ENCODE assay signal across 8 cellular contexts in genomic region chr4:145180298-145181090, GRCh38. TPM values are rescaled to one million over a fixed set of nuclear protein-coding genes. Genes with fewer than 3 reads are reported as not detected.
A peak's percentile ranks its signal among the peaks of the same experiment; 100 is the strongest.
DNase-seq lines count a peak whose midpoint lies in the region; ATAC-seq, FAIRE-seq and TF ChIP-seq lines count a peak whose summit lies in the region.

OTUD4 (minus strand) TSS chr4:145180589; CDS start chr4:145179973, 616 bp downstream.

- H3K9me3 ChIP-seq in upper lobe of right lung, result no peaks in the 10 kb centered on the region

- FAIRE-seq in GM12892 (lab: Jason Lieb, UNC), result no peak

- peak within 1 kb of the TSS; percentile 73 for H3K4me3 ChIP-seq in upper lobe of right lung

- H3K4me1 ChIP-seq in upper lobe of right lung, result peaks cover 35% of the 10 kb centered on the region

- H3K27me3 ChIP-seq in upper lobe of right lung, result no peaks in the 10 kb centered on the region

- ATAC-seq in HG02852 (IDR thresholded peaks at IDR 0.05; ENCODE audit: unreplicated experiment) (peak; percentile 76), left cardiac atrium (peak; percentile 96 to 97), upper lobe of right lung (peak; percentile 95)

- DNase-seq in GM12892 (ENCODE audit: insufficient read length) (peak; percentile 70), NCI-H146 (lab: John Stamatoyannopoulos, UW) (peak; percentile 97), T-helper 1 cell (peak; percentile 89 to 97 (median 91)), amniotic epithelial cell (ENCODE audit: low read depth) (peak; percentile 92), left cardiac atrium (peak; percentile 96), posterior vena cava (ENCODE audit: low spot score) (peak; percentile 99), upper lobe of right lung (peak; percentile 98)

- peak within 1 kb of the TSS; percentile 96 for H3K27ac ChIP-seq in upper lobe of right lung

- H3K36me3 ChIP-seq in upper lobe of right lung, result no peaks in the 10 kb centered on the region

- peak; percentile 30 for TF ChIP-seq CTCF in upper lobe of right lung (IDR thresholded peaks at IDR 0.05)

- TF ChIP-seq POLR2A in GM12892 (IDR thresholded peaks at IDR 0.05; ENCODE audit: low read depth, low read length), result peak; percentile 62; the same call in 1 of the 2 replicates

- intact Hi-C loops in left cardiac atrium (cut with DNase I), result loop anchor here in 1 of 2 donors (5.0 kb wide), 1 partner anchor 437 kb away; the partner anchor contains the start of gene MMAA
- intact Hi-C loops in posterior vena cava (cut with DNase I), result no loop called here
- intact Hi-C loops in upper lobe of right lung (cut with DNase I), result no loop called here

RNA-seq across cellular contexts. Expression of gene OTUD4, which starts in this region (rescaled TPM):
- polyA plus RNA-seq in GM12892 (2012; ENCODE audit: missing spikeins), result 16.1 TPM
- total RNA-seq in left cardiac atrium (10 to 100 TPM; 26.5 to 27.1 TPM), posterior vena cava (10 to 100 TPM; 27.1 to 41.9 TPM), upper lobe of right lung (46.3 TPM)

Comparison
In these comparisons a context has a peak if more than half of its experiments do, and no peak if none do; other contexts are left out.
1. Peak in every context shown above with its lines: DNase-seq, ATAC-seq, H3K4me3 ChIP-seq and H3K27ac ChIP-seq.